ENCODE assay signal across 26 cellular contexts in the genomic region with DNA sequence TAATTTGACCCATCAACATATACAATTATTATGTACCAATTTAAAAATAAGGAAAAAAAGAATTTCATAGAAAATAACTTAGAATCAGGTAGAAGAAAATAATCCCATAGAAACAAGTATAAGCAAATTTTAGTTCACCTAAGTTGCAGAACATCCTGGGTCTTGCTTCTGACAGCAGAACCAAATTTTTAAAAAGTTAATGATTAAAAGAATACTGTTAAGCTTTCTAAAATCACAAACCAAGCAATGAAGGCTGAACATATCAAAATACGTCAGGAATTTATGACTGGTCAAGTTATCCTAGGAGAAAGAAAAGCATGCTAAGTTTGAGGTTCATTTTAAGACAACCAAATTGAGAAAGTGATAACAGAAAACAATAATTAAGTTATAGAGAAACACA.
"Had no signal": no experiment of that assay in that cellular context is flagged by ENCODE, and none has a peak within 500 bp of the region (broad histone marks: within the 10 kb centered on the region; RNA-seq: fewer than 3 reads in every experiment).

No MANE protein-coding gene starts in this region.

- H3K9me3 ChIP-seq: esophagus squamous epithelium, gastroesophageal sphincter had no signal

- H3K27me3 ChIP-seq: esophagus squamous epithelium, gastroesophageal sphincter had no signal

- H3K4me3 Mint-ChIP-seq: activated CD4-positive, alpha-beta memory T cell treated with anti-CD3 and anti-CD28 coated beads, Interleukin-2, amount 10 ng/mL, durations not matched to agents 7 days and 5 days; activated CD4-positive, alpha-beta T cell treated with anti-CD3 and anti-CD28 coated beads, Interleukin-2, amount 10 ng/mL, durations not matched to agents 7 days and 5 days; activated naive CD8-positive, alpha-beta T cell; activated T-cell treated with anti-CD3 and anti-CD28 coated beads, Interleukin-2, amount 50 U/mL, for 24 hours; activated T-cell treated with anti-CD3 and anti-CD28 coated beads, Interleukin-2, amount 50 U/mL, for 72 hours; effector memory CD8-positive, alpha-beta T cell; WTC11 had no signal

- H3K4me3 ChIP-seq: esophagus squamous epithelium, gastroesophageal sphincter had no signal

- H3K4me1 Mint-ChIP-seq: activated CD4-positive, alpha-beta memory T cell treated with anti-CD3 and anti-CD28 coated beads, Interleukin-2, amount 10 ng/mL, durations not matched to agents 7 days and 5 days; activated CD4-positive, alpha-beta T cell treated with anti-CD3 and anti-CD28 coated beads, Interleukin-2, amount 10 ng/mL, durations not matched to agents 7 days and 5 days had no signal

- H3K36me3 Mint-ChIP-seq: activated naive CD8-positive, alpha-beta T cell; WTC11 had no signal

- H3K27me3 Mint-ChIP-seq: activated CD4-positive, alpha-beta memory T cell treated with anti-CD3 and anti-CD28 coated beads, Interleukin-2, amount 10 ng/mL, durations not matched to agents 7 days and 5 days; activated CD4-positive, alpha-beta T cell treated with anti-CD3 and anti-CD28 coated beads, Interleukin-2, amount 10 ng/mL, durations not matched to agents 7 days and 5 days; activated naive CD8-positive, alpha-beta T cell; activated T-cell treated with anti-CD3 and anti-CD28 coated beads, Interleukin-2, amount 50 U/mL, for 24 hours; effector memory CD8-positive, alpha-beta T cell had no signal

- H3K4me1 ChIP-seq: esophagus squamous epithelium, gastroesophageal sphincter had no signal

- ATAC-seq: activated T-cell treated with anti-CD3 and anti-CD28 coated beads, Interleukin-2, amount 50 U/mL, for 72 hours; effector memory CD8-positive, alpha-beta T cell; gastroesophageal sphincter; WTC11 had no signal

- H3K27ac Mint-ChIP-seq: activated CD4-positive, alpha-beta memory T cell treated with anti-CD3 and anti-CD28 coated beads, Interleukin-2, amount 10 ng/mL, durations not matched to agents 7 days and 5 days; activated CD4-positive, alpha-beta T cell treated with anti-CD3 and anti-CD28 coated beads, Interleukin-2, amount 10 ng/mL, durations not matched to agents 7 days and 5 days; activated naive CD8-positive, alpha-beta T cell; activated T-cell treated with anti-CD3 and anti-CD28 coated beads, Interleukin-2, amount 50 U/mL, for 24 hours; activated T-cell treated with anti-CD3 and anti-CD28 coated beads, Interleukin-2, amount 50 U/mL, for 72 hours; effector memory CD8-positive, alpha-beta T cell; WTC11 had no signal

- DNase-seq: activated CD4-positive, alpha-beta memory T cell treated with anti-CD3 and anti-CD28 coated beads, Interleukin-2, amount 10 ng/mL, durations not matched to agents 7 days and 5 days; activated CD4-positive, alpha-beta T cell treated with anti-CD3 and anti-CD28 coated beads for 1 hour; activated CD4-positive, alpha-beta T cell treated with anti-CD3 and anti-CD28 coated beads for 4 hours; activated CD4-positive, alpha-beta T cell treated with anti-CD3 and anti-CD28 coated beads, Interleukin-2, amount 10 ng/mL, durations not matched to agents 7 days and 5 days; activated CD4-positive, alpha-beta T cell treated with anti-CD3 and anti-CD28 coated beads, Interleukin-2, amount 50 U/mL, for 4 hours; activated CD8-positive, alpha-beta memory T cell treated with anti-CD3 and anti-CD28 coated beads, Interleukin-2, amount 50 U/mL, for 48 hours; activated effector memory CD4-positive, alpha-beta T cell treated with Interleukin-2 at 50 U/mL for 16 hours; activated gamma-delta T cell treated with Interleukin-2 at 50 U/mL for 16 hours; activated naive CD4-positive, alpha-beta T cell treated with anti-CD3 and anti-CD28 coated beads, Interleukin-2, amount 50 U/mL, for 16 hours; activated naive CD4-positive, alpha-beta T cell treated with Interleukin-2 at 50 U/mL for 16 hours; activated T-cell treated with anti-CD3 and anti-CD28 coated beads for 4 hours; activated T-cell treated with anti-CD3 and anti-CD28 coated beads, Interleukin-2, amount 50 U/mL, for 24 hours; activated T-cell treated with anti-CD3 and anti-CD28 coated beads, Interleukin-2, amount 50 U/mL, for 72 hours; amniotic stem cell; anterior cingulate cortex; cortex of kidney; dermis blood vessel endothelial cell; effector CD4-positive, alpha-beta T cell; effector memory CD8-positive, alpha-beta T cell; esophagus squamous epithelium; foreskin melanocyte; T-helper 1 cell; T-helper 2 cell had no signal

- H3K36me3 ChIP-seq: esophagus squamous epithelium, gastroesophageal sphincter had no signal
